ENCODE assay signal across 8 cellular contexts in genomic region chr4:73258668-73259551, GRCh38. TPM values are rescaled to one million over a fixed set of nuclear protein-coding genes. Genes with fewer than 3 reads are reported as not detected.
DNase-seq lines count a peak whose midpoint lies in the region; ATAC-seq and TF ChIP-seq lines count a peak whose summit lies in the region.

TSS of gene ANKRD17 (minus strand) at chr4:73258798. CDS start at chr4:73258668, 130 bp downstream.

- peaks cover 26 to 72% (median 45%) of the 10 kb centered on the region in 4 donors for H3K4me1 Mint-ChIP-seq in CD4-positive, CD25-positive, alpha-beta regulatory T cell
- peaks cover 45% of the 10 kb centered on the region for H3K4me1 Mint-ChIP-seq in activated CD4-positive, alpha-beta memory T cell treated with anti-CD3 and anti-CD28 coated beads for 36 hours (ENCODE audit: low read depth)

- peak within 1 kb of the TSS; percentile 97 for H3K27ac ChIP-seq in CD4-positive, CD25-positive, alpha-beta regulatory T cell (ENCODE audit: insufficient read depth, low read length, poor library complexity, severe bottlenecking)
- H3K27ac ChIP-seq in dorsolateral prefrontal cortex, result peak within 1 kb of the TSS; percentile 76 to 100 (median 98)

- peaks cover 46% of the 10 kb centered on the region for H3K4me1 ChIP-seq in CD4-positive, CD25-positive, alpha-beta regulatory T cell (ENCODE audit: control insufficient read depth, insufficient read depth, low read length, poor library complexity, severe bottlenecking)

- H3K9me3 Mint-ChIP-seq in CD4-positive, CD25-positive, alpha-beta regulatory T cell, result no peaks in the 10 kb centered on the region
- no peaks in the 10 kb centered on the region for H3K9me3 Mint-ChIP-seq in activated CD4-positive, alpha-beta memory T cell treated with anti-CD3 and anti-CD28 coated beads for 36 hours

- peak within 1 kb of the TSS; percentile 99 for H3K4me3 ChIP-seq in CD4-positive, CD25-positive, alpha-beta regulatory T cell (ENCODE audit: low read depth, low read length)
- H3K4me3 ChIP-seq in dorsolateral prefrontal cortex (peak within 1 kb of the TSS; percentile 50 to 100 (median 87)), lower leg skin (ENCODE audit: low read depth, poor library complexity, severe bottlenecking) (peak within 1 kb of the TSS; percentile 98)

- CTCF ChIA-PET in activated CD4-positive, alpha-beta memory T cell treated with anti-CD3 and anti-CD28 coated beads for 36 hours (lab: Charles Lee), result interaction anchor here (0.5 to 3.8 kb wide), 12 partner anchors 10 to 558 kb away, joined by 3 to 22 read pairs (median 7); partner anchors contain the start of gene COX18

- H3K9me3 ChIP-seq in CD4-positive, CD25-positive, alpha-beta regulatory T cell (ENCODE audit: control insufficient read depth in 2 of 2, low read length in 2 of 2), result no peaks in the 10 kb centered on the region

- H3K27me3 ChIP-seq in CD4-positive, CD25-positive, alpha-beta regulatory T cell (ENCODE audit: control insufficient read depth, insufficient read depth, low read length), result no peaks in the 10 kb centered on the region
- H3K27me3 ChIP-seq in dorsolateral prefrontal cortex, result no peaks in the 10 kb centered on the region

- peaks cover 8% of the 10 kb centered on the region for H3K36me3 Mint-ChIP-seq in CD4-positive, CD25-positive, alpha-beta regulatory T cell
- peaks cover 17% of the 10 kb centered on the region for H3K36me3 Mint-ChIP-seq in activated CD4-positive, alpha-beta memory T cell treated with anti-CD3 and anti-CD28 coated beads for 36 hours

- no peaks in the 10 kb centered on the region for H3K27me3 Mint-ChIP-seq in CD4-positive, CD25-positive, alpha-beta regulatory T cell
- no peaks in the 10 kb centered on the region for H3K27me3 Mint-ChIP-seq in activated CD4-positive, alpha-beta memory T cell treated with anti-CD3 and anti-CD28 coated beads for 36 hours

- DNase-seq in CD4-positive, CD25-positive, alpha-beta regulatory T cell, result peak; percentile 84 to 94 (median 90)
- peak; percentile 90 for DNase-seq in NCI-H82 (lab: John Stamatoyannopoulos, UW)
- DNase-seq in activated CD4-positive, alpha-beta memory T cell treated with anti-CD3 and anti-CD28 coated beads for 36 hours, result peak; percentile 95
- DNase-seq in dorsolateral prefrontal cortex, result peak; percentile 83 to 91 (median 88)
- DNase-seq in lower leg skin (ENCODE audit: low spot score in 2 of 2), result peak; percentile 90 to 98
- DNase-seq in stimulated activated CD4-positive, alpha-beta T cell treated with anti-CD3 and anti-CD28 coated beads, Interleukin-4, amount 100 ng/mL, for 48 hours (ENCODE audit: low read depth in 2 of 2), result peak; percentile 88

- H3K27ac Mint-ChIP-seq in CD4-positive, CD25-positive, alpha-beta regulatory T cell, result peak within 1 kb of the TSS; percentile 99 to 100 (median 100)
- H3K27ac Mint-ChIP-seq in activated CD4-positive, alpha-beta memory T cell treated with anti-CD3 and anti-CD28 coated beads for 36 hours, result peak within 1 kb of the TSS; percentile 98

- TF ChIP-seq POLR2A in lower leg skin (IDR thresholded peaks at IDR 0.05), result peak in 1 of 2 donors; percentile 7

- ATAC-seq in CD4-positive, CD25-positive, alpha-beta regulatory T cell (ENCODE audit: low read depth in 2 of 2), result peak; percentile 71 to 74
- ATAC-seq in GM19397 (IDR thresholded peaks at IDR 0.05; ENCODE audit: unreplicated experiment) (peak; percentile 79), HG03571 (IDR thresholded peaks at IDR 0.05; ENCODE audit: unreplicated experiment) (peak; percentile 75)

- intact Hi-C loops in activated CD4-positive, alpha-beta memory T cell treated with anti-CD3 and anti-CD28 coated beads for 36 hours (cut with micrococcal nuclease), result loop anchor here (1.0 to 5.0 kb wide), 6 partner anchors 132 to 900 kb away; partner anchors contain the start of genes COX18 and MTHFD2L
- intact Hi-C loops in dorsolateral prefrontal cortex (cut with DNase I), result loop anchor here (1.0 to 10.0 kb wide), 5 partner anchors 36 to 554 kb away; partner anchors contain the start of gene COX18 (in 2 of the 2)
- intact Hi-C loops in lower leg skin (cut with DNase I; ENCODE audit: low total_unique reads), result no loop called here

- H3K36me3 ChIP-seq in CD4-positive, CD25-positive, alpha-beta regulatory T cell (ENCODE audit: control insufficient read depth, insufficient read depth, low read length), result no peaks in the 10 kb centered on the region

- POLR2A ChIA-PET in activated CD4-positive, alpha-beta memory T cell treated with anti-CD3 and anti-CD28 coated beads for 36 hours (lab: Charles Lee), result interaction anchor here (0.6 to 4.9 kb wide), 7 partner anchors 36 to 196 kb away, joined by 3 to 39 read pairs (median 5); partner anchors contain the start of gene COX18

- H3K4me3 Mint-ChIP-seq in CD4-positive, CD25-positive, alpha-beta regulatory T cell, result peak within 1 kb of the TSS; percentile 99 to 100 (median 100)
- H3K4me3 Mint-ChIP-seq in activated CD4-positive, alpha-beta memory T cell treated with anti-CD3 and anti-CD28 coated beads for 36 hours, result peak within 1 kb of the TSS; percentile 98

- peak in 36 of 56 donors; percentile 1 to 49 (median 25) for TF ChIP-seq CTCF in dorsolateral prefrontal cortex (IDR thresholded peaks at IDR 0.05 in 54 of 56, conservative IDR thresholded peaks at IDR 0.05 in 2 of 56; ENCODE audit: low read depth in 1 of 56, partially characterized antibody in 56 of 56)
- no peak for TF ChIP-seq CTCF in lower leg skin (IDR thresholded peaks at IDR 0.05)

- WGBS in lower leg skin, 2 donors, result 0 to 1% methylated on average over 33 to 76 of the region's 79 CpGs

RNA-seq across cellular contexts. Expression of gene ANKRD17, which starts in this region (rescaled TPM):
- 63.4 TPM for total RNA-seq in CD4-positive, CD25-positive, alpha-beta regulatory T cell
- polyA plus RNA-seq in CD4-positive, CD25-positive, alpha-beta regulatory T cell, result 10 to 100 TPM in 1 of 4 donors, 1 to 10 TPM in 3; 6.9 to 10.6 (median 9.7) TPM
- total RNA-seq in activated CD4-positive, alpha-beta memory T cell treated with anti-CD3 and anti-CD28 coated beads for 36 hours, result 10 to 100 TPM; 43.2 to 44.7 TPM
- total RNA-seq in dorsolateral prefrontal cortex (100 to 1,000 TPM in 88 of 120 experiments, 10 to 100 TPM in 32; 75.6 to 126 (median 105) TPM), lower leg skin (10 to 100 TPM; 48.0 to 64.1 (median 57.0) TPM)

Comparison
In these comparisons a context has a peak if more than half of its experiments do, and no peak if none do; other contexts are left out.
1. Peak in every context shown above with its lines: DNase-seq, ATAC-seq, H3K4me3 ChIP-seq and H3K27ac ChIP-seq.
2. CTCF ChIP-seq: peak in dorsolateral prefrontal cortex (36 of 56); none in lower leg skin (0 of 3).